8 cellular contexts compared by ENCODE assay signal in the genomic region with DNA sequence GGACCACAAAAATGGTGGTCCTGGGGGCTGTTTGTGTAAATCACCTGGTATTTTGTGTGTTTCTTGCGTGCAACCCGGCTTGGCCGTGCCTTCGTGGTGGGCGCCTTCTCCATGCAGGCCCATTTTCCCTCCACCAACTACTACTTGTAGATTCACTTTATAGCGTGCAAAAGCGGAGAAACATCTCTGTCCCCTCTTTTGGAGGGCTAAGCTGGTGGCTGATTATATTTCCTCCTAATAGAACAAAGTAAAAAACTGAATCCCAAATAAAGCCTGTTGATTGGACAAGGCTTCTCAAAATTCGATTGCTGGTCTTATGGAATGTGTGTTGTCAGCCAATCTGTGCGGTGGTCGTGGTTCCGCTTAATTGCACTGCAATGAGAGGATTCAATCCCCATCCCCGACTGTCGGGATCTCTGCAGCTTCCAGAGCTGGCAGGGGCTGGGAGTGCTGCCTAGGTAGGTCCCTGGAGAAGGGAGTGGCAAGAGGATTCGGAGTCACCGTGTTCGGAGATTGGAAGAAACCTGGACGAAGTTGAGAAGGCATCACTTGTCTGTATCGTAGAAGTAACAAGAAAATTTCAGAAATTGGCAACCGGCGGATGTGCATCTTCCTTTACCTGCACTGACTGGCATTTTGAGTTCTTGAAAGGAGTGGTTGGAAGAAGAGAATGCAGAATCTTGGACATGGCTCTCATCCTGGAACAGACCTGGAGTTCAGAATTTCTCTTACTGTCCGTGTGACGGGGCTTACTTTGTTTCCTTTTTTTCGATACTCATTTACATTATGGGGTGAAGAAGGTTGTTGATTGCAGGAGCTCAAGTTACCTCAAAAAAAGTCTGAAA. TPM values are rescaled to one million over a fixed set of nuclear protein-coding genes. Genes with fewer than 3 reads are reported as not detected.
DNase-seq lines count a peak whose midpoint lies in the region; ATAC-seq and TF ChIP-seq lines count a peak whose summit lies in the region.

No MANE protein-coding gene starts in this region.

- peak overlapping the region; percentile 61 for H2AFZ ChIP-seq in SK-N-SH (ENCODE audit: low read depth)

- peak; percentile 31 for DNase-seq in AG08396 (ENCODE audit: low spot score)
- peak; percentile 48 for DNase-seq in SK-N-SH
- peak; percentile 53 for DNase-seq in epithelial cell of esophagus (ENCODE audit: low read depth)
- peak; percentile 17 for DNase-seq in myocyte (ENCODE audit: low read depth)
- no peak for DNase-seq in NCI-H2196 (lab: John Stamatoyannopoulos, UW; ENCODE audit: unreplicated experiment)
- DNase-seq in NCI-H526 treated with DMSO at 0.1 percent for 48 hours (lab: John Stamatoyannopoulos, UW) = no peak
- DNase-seq in NCI-H1436 (lab: John Stamatoyannopoulos, UW) = no peak

- peaks cover 12 to 21% of the 10 kb centered on the region in 2 experiments for H3K36me3 ChIP-seq in SK-N-SH (replicated peaks in 1 of 2; ENCODE audit: control insufficient read depth in 1 of 2, insufficient read depth in 2 of 2, low read length in 1 of 2)

- TF ChIP-seq CTCF in SK-N-SH (IDR thresholded peaks at IDR 0.05) = no peak
- no peak for TF ChIP-seq CTCF in epithelial cell of esophagus (IDR thresholded peaks at IDR 0.05; ENCODE audit: insufficient read depth, low read depth, low read length, missing control alignments)

- CTCF ChIA-PET in SK-N-SH (lab: Yijun Ruan, JAX) = interaction anchor here (0.7 to 1.4 kb wide), 4 partner anchors 17 to 27 kb away, joined by 3 to 5 read pairs (median 4); no protein-coding TSS in a partner anchor

- no peaks in the 10 kb centered on the region for H3K9me2 ChIP-seq in SK-N-SH

- peak overlapping the region; percentile 98 for H3K9ac ChIP-seq in SK-N-SH

- no peak for TF ChIP-seq EP300 in SK-N-SH (IDR thresholded peaks at IDR 0.05; ENCODE audit: borderline replicate concordance in 1 of 2, low read depth in 1 of 2, low read length in 1 of 2)

- peaks cover 60% of the 10 kb centered on the region for H3K79me2 ChIP-seq in SK-N-SH (ENCODE audit: insufficient read depth)

- POLR2A ChIA-PET in SK-N-SH (lab: Yijun Ruan, JAX) = interaction anchor here (0.7 to 1.3 kb wide), 3 partner anchors 10 to 41 kb away, joined by 3 to 6 read pairs (median 3); partner anchors contain the start of gene TOM1

- WGBS in SK-N-SH (ENCODE audit: low lambda C conversion rate) = 32% methylated on average over 23 of the region's 23 CpGs

- H3K27me3 ChIP-seq in SK-N-SH (ENCODE audit: insufficient read depth) = no peaks in the 10 kb centered on the region

- no peak for TF ChIP-seq RAD21 in SK-N-SH (IDR thresholded peaks at IDR 0.05; ENCODE audit: low read length)

- H3K9me3 ChIP-seq in SK-N-SH = no peaks in the 10 kb centered on the region

- H3K4me1 ChIP-seq in SK-N-SH (ENCODE audit: control insufficient read depth in 1 of 2, insufficient read depth in 2 of 2, low read depth in 1 of 2, low read length in 1 of 2) = peaks cover 0 to 5% of the 10 kb centered on the region in 2 experiments; a peak in 2 of 4 replicates

- peak; percentile 6 for ATAC-seq in GM21390 (IDR thresholded peaks at IDR 0.05; ENCODE audit: unreplicated experiment)

- H3F3A ChIP-seq in SK-N-SH (replicated peaks; ENCODE audit: insufficient read depth) = no peaks in the 10 kb centered on the region

- H3K4me3 ChIP-seq in SK-N-SH (ENCODE audit: low read depth in 2 of 2, low read length in 1 of 2) = peak overlapping the region; percentile 90 to 91
- H3K4me3 ChIP-seq in epithelial cell of esophagus (ENCODE audit: low read length) = peak overlapping the region; percentile 77

- 0 out of 2 replicates have a peak, but pooled peaks cover 4% of the 10 kb centered on the region for H4K20me1 ChIP-seq in SK-N-SH (ENCODE audit: insufficient read depth)

- H3K4me2 ChIP-seq in SK-N-SH = peak overlapping the region; percentile 83

- H3K27ac ChIP-seq in SK-N-SH (ENCODE audit: low read depth in 2 of 2, low read length in 1 of 2) = peak overlapping the region; percentile 68 to 83; a peak in 3 of 4 replicates

TF ChIP-seq in SK-N-SH, 30 proteins besides CTCF, POLR2A, EP300 and RAD21:
- TF ChIP-seq YY1 (IDR thresholded peaks at IDR 0.05; ENCODE audit: low read depth) (no peak), SMC3 (IDR thresholded peaks at IDR 0.05; ENCODE audit: low read depth, low read length) (no peak), TCF12 (IDR thresholded peaks at IDR 0.05) (no peak)

RNA-seq across cellular contexts. Expression of gene HMGXB4, which starts 1.1 kb away (rescaled TPM):
- 16.5 and 21.7 TPM in 2 replicates for polyA plus RNA-seq in SK-N-SH (2012; rRNA removed)
- 19.9 and 22.4 TPM in 2 replicates for polyA plus RNA-seq in SK-N-SH (2012; cell fraction: cytosol; rRNA removed)
- 10.6 and 21.2 TPM in 2 replicates for polyA plus RNA-seq in SK-N-SH (2012; cell fraction: nucleus; rRNA removed)
- total RNA-seq in myocyte = 10.4 and 12.5 TPM in 2 replicates
- 8.0 TPM for polyA plus RNA-seq in myocyte (2012)

RNA-seq across cellular contexts. Expression of gene TOM1, which starts 41.3 kb away (rescaled TPM):
- 26.9 and 28.7 TPM in 2 replicates for polyA plus RNA-seq in SK-N-SH (2012; rRNA removed)
- polyA plus RNA-seq in SK-N-SH (2012; cell fraction: cytosol; rRNA removed) = 14.2 and 18.0 TPM in 2 replicates
- polyA plus RNA-seq in SK-N-SH (2012; cell fraction: nucleus; rRNA removed) = 36.9 and 44.0 TPM in 2 replicates
- 162 and 176 TPM in 2 replicates for total RNA-seq in myocyte
- polyA plus RNA-seq in myocyte (2012) = 76.2 TPM

Comparison
In these comparisons a context has a peak if more than half of its experiments do, and no peak if none do; other contexts are left out.
1. DNase-seq: peak in AG08396 (single experiment), SK-N-SH (single experiment), epithelial cell of esophagus (single experiment) and myocyte (single experiment); none in NCI-H2196 (single experiment), NCI-H526 treated with DMSO at 0.1 percent for 48 hours (single experiment) and NCI-H1436 (single experiment).